ENCODE assay signal across 1 cellular context in genomic region chr6:28980137-28980796, GRCh38.
TF ChIP-seq lines count a peak whose summit lies in the region.

No MANE protein-coding gene starts in this region.

TF ChIP-seq in K562, 482 proteins besides CTCF, POLR2A, EP300 and RAD21 (continued from another document and continues in another):
- TF ChIP-seq MGA (IDR thresholded peaks at IDR 0.05) (no peak), FIP1L1 (IDR thresholded peaks at IDR 0.05; ENCODE audit: low read depth, low read length, poor library complexity, severe bottlenecking) (no peak), SAFB (IDR thresholded peaks at IDR 0.05; ENCODE audit: borderline replicate concordance, low read depth, low read length) (no peak), DPF2 (IDR thresholded peaks at IDR 0.05) (no peak), CBFA2T2 (conservative IDR thresholded peaks at IDR 0.05) (no peak), FOXA3 (CRISPR knock-in tag; conservative IDR thresholded peaks at IDR 0.05 in 1 of 2, IDR thresholded peaks at IDR 0.05 in 1 of 2) (0 out of 4 replicates have a peak, but pooled peaks of 1 of the 2 experiments have one; percentile 22), U2AF1 (optimal IDR thresholded peaks at IDR 0.05; ENCODE audit: low read depth, low read length) (no peak), HLTF (IDR thresholded peaks at IDR 0.05) (peak; percentile 71; the same call in 1 of the 2 replicates), ZNF280A (IDR thresholded peaks at IDR 0.05; ENCODE audit: low read depth, partially characterized antibody) (no peak), CHD1 (IDR thresholded peaks at IDR 0.05; ENCODE audit: low read length) (peak; percentile 70), ARID2 (IDR thresholded peaks at IDR 0.05) (peak; percentile 41), GMEB1 (CRISPR knock-in tag; IDR thresholded peaks at IDR 0.05) (0 out of 2 replicates have a peak, but pooled peaks have one; percentile 6), ZNF41 (CRISPR knock-in tag; conservative IDR thresholded peaks at IDR 0.05) (no peak), STAG1 (CRISPR knock-in tag; IDR thresholded peaks at IDR 0.05; ENCODE audit: borderline replicate concordance) (no peak), NR2C1 (IDR thresholded peaks at IDR 0.05) (no peak), NR2C1 (tag; IDR thresholded peaks at IDR 0.05) (peak; percentile 25; the same call in 1 of the 2 replicates), JUND (IDR thresholded peaks at IDR 0.05; ENCODE audit: borderline replicate concordance, low read depth, low read length) (no peak), JUND (tag; IDR thresholded peaks at IDR 0.05; ENCODE audit: borderline replicate concordance, low read depth, low read length) (peak; percentile 4; the same call in 1 of the 3 replicates), ZNF511 (CRISPR knock-in tag; IDR thresholded peaks at IDR 0.05) (no peak), ZBTB26 (CRISPR knock-in tag; IDR thresholded peaks at IDR 0.05) (0 out of 2 replicates have a peak, but pooled peaks have one; percentile 46), ZC3H8 (IDR thresholded peaks at IDR 0.05) (no peak), POLR2AphosphoS2 (IDR thresholded peaks at IDR 0.05; ENCODE audit: low read length) (no peak), RNF219 (CRISPR knock-in tag; IDR thresholded peaks at IDR 0.05) (peak; percentile 43; the same call in 1 of the 2 replicates), ETS1 (conservative IDR thresholded peaks at IDR 0.05; ENCODE audit: control insufficient read depth, low read depth, low read length) (no peak), CEBPZ (IDR thresholded peaks at IDR 0.05; ENCODE audit: borderline replicate concordance, low read depth, low read length) (no peak), CBX5 (IDR thresholded peaks at IDR 0.05; ENCODE audit: borderline replicate concordance, low read depth) (no peak), SMARCB1 (IDR thresholded peaks at IDR 0.05; ENCODE audit: insufficient read length, low read depth) (no peak), ADNP (tag; IDR thresholded peaks at IDR 0.05) (0 out of 2 replicates have a peak, but pooled peaks have one; percentile 54), TEAD4 (IDR thresholded peaks at IDR 0.05; ENCODE audit: low read length) (no peak), TEAD4 (CRISPR knock-in tag; IDR thresholded peaks at IDR 0.05; ENCODE audit: borderline replicate concordance) (no peak), STAT5B (CRISPR knock-in tag; IDR thresholded peaks at IDR 0.05) (no peak), ZNF12 (CRISPR knock-in tag; IDR thresholded peaks at IDR 0.05) (no peak), CREM (IDR thresholded peaks at IDR 0.05; ENCODE audit: low read depth) (no peak), MIER1 (IDR thresholded peaks at IDR 0.05; ENCODE audit: low read depth) (peak; percentile 23; the same call in 1 of the 2 replicates), GTF2A2 (tag; IDR thresholded peaks at IDR 0.05) (no peak)
